Comparison of ENCODE assay signal across 8 cellular contexts in genomic region chr3:16841906-16842709, GRCh38. TPM values are rescaled to one million over a fixed set of nuclear protein-coding genes. Genes with fewer than 3 reads are reported as not detected.
DNase-seq lines count a peak whose midpoint lies in the region; ATAC-seq lines count a peak whose summit lies in the region.

No MANE protein-coding gene starts in this region.

- DNase-seq in NCI-H2227 (lab: John Stamatoyannopoulos, UW; ENCODE audit: unreplicated experiment): peak; percentile 25
- DNase-seq in NCI-H2227 treated with DMSO at 0.1 percent for 48 hours (lab: John Stamatoyannopoulos, UW): no peak
- DNase-seq in T-helper 22 cell (ENCODE audit: low read depth): peak; percentile 62
- DNase-seq in caudate nucleus (lab: John Stamatoyannopoulos, UW): peak in 10 of 61 donors; percentile 7 to 31 (median 16)
- no peak for DNase-seq in NCI-H1105 treated with DMSO at 0.1 percent for 48 hours (lab: John Stamatoyannopoulos, UW)
- no peak for DNase-seq in occipital lobe (lab: John Stamatoyannopoulos, UW)

- peak; percentile 56 for ATAC-seq in HG03139 (IDR thresholded peaks at IDR 0.05; ENCODE audit: unreplicated experiment)

- peak overlapping the region; percentile 6 for H3K9ac ChIP-seq in rectal smooth muscle tissue (ENCODE audit: low read length)

- H3K27me3 ChIP-seq in rectal smooth muscle tissue (ENCODE audit: control insufficient read depth, insufficient read depth, low read length): no peaks in the 10 kb centered on the region

- no peaks in the 10 kb centered on the region for H3K36me3 ChIP-seq in rectal smooth muscle tissue (ENCODE audit: control insufficient read depth, insufficient read depth, low read length)

- peaks cover 2% of the 10 kb centered on the region for H3K4me1 ChIP-seq in rectal smooth muscle tissue (ENCODE audit: control insufficient read depth, insufficient read depth, low read length)

- peak overlapping the region; percentile 24 for H3K27ac ChIP-seq in caudate nucleus (ENCODE audit: low read depth, low read length)
- H3K27ac ChIP-seq in rectal smooth muscle tissue (ENCODE audit: low read depth, low read length): peak overlapping the region; percentile 18

- H3K4me3 ChIP-seq in rectal smooth muscle tissue (ENCODE audit: low read length): no peak overlapping the region

RNA-seq across cellular contexts. Expression of gene PLCL2, which starts 42.6 kb away (rescaled TPM):
- total RNA-seq in occipital lobe: 128 TPM

Comparison
In these comparisons a context has a peak if more than half of its experiments do, and no peak if none do; other contexts are left out.
1. DNase-seq: peak in NCI-H2227 (single experiment) and T-helper 22 cell (single experiment); none in NCI-H2227 treated with DMSO at 0.1 percent for 48 hours (single experiment), NCI-H1105 treated with DMSO at 0.1 percent for 48 hours (single experiment) and occipital lobe (single experiment).